In genomic region chr10:16361086-16361485, GRCh38 we compare ENCODE assay signal across 25 cellular contexts.
A peak's percentile ranks its signal among the peaks of the same experiment; 100 is the strongest.
DNase-seq lines count a peak whose midpoint lies in the region; ATAC-seq, FAIRE-seq and TF ChIP-seq lines count a peak whose summit lies in the region.
"Had no signal": no experiment of that assay in that cellular context is flagged by ENCODE, and none has a peak within 500 bp of the region (broad histone marks: within the 10 kb centered on the region; RNA-seq: fewer than 3 reads in every experiment).

No MANE protein-coding gene starts in this region.

- 83% methylated on average over 3 of the region's 3 CpGs for WGBS in mammary epithelial cell (ENCODE audit: low coverage, missing lambda C conversion rate)
- 85% methylated on average over 3 of the region's 3 CpGs for WGBS in esophagus muscularis mucosa

- H4K20me1 ChIP-seq in mammary epithelial cell (ENCODE audit: insufficient read depth, low read length) = no peaks in the 10 kb centered on the region
- H4K20me1 ChIP-seq: BLaER1 treated with 17β-estradiol and CSF1 and Interleukin-3, amounts not matched to agents 10 nM and 100 nM had no signal

- H3K9ac ChIP-seq in mammary epithelial cell (ENCODE audit: insufficient read depth, low read length) = no peak overlapping the region
- H3K9ac ChIP-seq: BLaER1 treated with 17β-estradiol and CSF1 and Interleukin-3, amounts not matched to agents 10 nM and 100 nM had no signal

- intact Hi-C loops in MCF 10A (cut with micrococcal nuclease) = no loop called here
- intact Hi-C loops in mammary epithelial cell (cut with micrococcal nuclease) = no loop called here
- intact Hi-C loops in esophagus muscularis mucosa (cut with DNase I) = no loop called here

- FAIRE-seq in urothelium cell line (lab: Jason Lieb, UNC) = peak; percentile 5
- FAIRE-seq: A549, D721Med, GM12878, GM12892, GM18507 had no signal

- H3K79me2 ChIP-seq in mammary epithelial cell (ENCODE audit: insufficient read depth, low read length) = no peaks in the 10 kb centered on the region

- no peaks in the 10 kb centered on the region for H3K36me3 Mint-ChIP-seq in MCF 10A (ENCODE audit: insufficient read depth, unreplicated experiment)
- H3K36me3 Mint-ChIP-seq: CD8-positive, alpha-beta T cell had no signal

- no peak for ATAC-seq in HG02938 (IDR thresholded peaks at IDR 0.05; ENCODE audit: unreplicated experiment)
- ATAC-seq: A549; CD8-positive, alpha-beta T cell; GM12878 had no signal

- peaks cover 2% of the 10 kb centered on the region for H3K9me3 ChIP-seq in mammary epithelial cell (replicated peaks; ENCODE audit: insufficient read depth, low read length)
- no peaks in the 10 kb centered on the region for H3K9me3 ChIP-seq in HEK293 (ENCODE audit: control insufficient read depth, insufficient read depth, low read depth, low read length)
- H3K9me3 ChIP-seq in esophagus muscularis mucosa = peaks cover 0 to 12% (median 2%) of the 10 kb centered on the region in 4 donors

- POLR2A ChIA-PET in MCF 10A (lab: Yijun Ruan, JAX) (no interaction called here), HEK293 (lab: Yijun Ruan, JAX) (no interaction called here)

- DNase-seq in MCF 10A (ENCODE audit: unreplicated experiment) = no peak
- DNase-seq in mammary epithelial cell = no peak
- DNase-seq in esophagus muscularis mucosa (ENCODE audit: extremely low spot score) = peak; percentile 62
- DNase-seq in urothelium cell line (ENCODE audit: low spot score) = no peak
- DNase-seq in DMS53 treated with DMSO at 0.1 percent for 48 hours (lab: John Stamatoyannopoulos, UW; ENCODE audit: unreplicated experiment) = no peak
- DNase-seq: AML-193; Caco-2; Calu3; CD4-positive, alpha-beta T cell; CD8-positive, alpha-beta T cell; DMS79; DND-41; EL; GDM1 had no signal

- TF ChIP-seq POLR2A in esophagus muscularis mucosa (IDR thresholded peaks at IDR 0.05; ENCODE audit: low read depth) = no peak

- CTCF ChIA-PET in MCF 10A (lab: Yijun Ruan, JAX) = interaction anchor here (0.6 kb wide), 1 partner anchor 320 kb away, joined by 4 read pairs; no protein-coding TSS in a partner anchor
- CTCF ChIA-PET in mammary epithelial cell (lab: Charles Lee; ENCODE audit: low non-redundant PET) = no interaction called here
- CTCF ChIA-PET in HEK293 (lab: Yijun Ruan, JAX) = no interaction called here

- H3K27me3 Mint-ChIP-seq in MCF 10A (ENCODE audit: insufficient read depth, unreplicated experiment) = no peaks in the 10 kb centered on the region
- H3K27me3 Mint-ChIP-seq: B cell; CD4-positive, alpha-beta T cell had no signal

- H3K27ac Mint-ChIP-seq in MCF 10A (ENCODE audit: low read depth, unreplicated experiment) = peak overlapping the region; percentile 25
- H3K27ac Mint-ChIP-seq: B cell; CD4-positive, alpha-beta T cell; CD8-positive, alpha-beta T cell had no signal

- H3K27me3 ChIP-seq in mammary epithelial cell (ENCODE audit: insufficient read depth, low read length) = peaks cover 2% of the 10 kb centered on the region
- no peaks in the 10 kb centered on the region for H3K27me3 ChIP-seq in esophagus muscularis mucosa
- H3K27me3 ChIP-seq: BLaER1 treated with 17β-estradiol and CSF1 and Interleukin-3, amounts not matched to agents 10 nM and 100 nM had no signal

- TF ChIP-seq CTCF in MCF 10A (IDR thresholded peaks at IDR 0.05; ENCODE audit: unreplicated experiment) (no peak), mammary epithelial cell (conservative IDR thresholded peaks at IDR 0.05 in 1 of 2, IDR thresholded peaks at IDR 0.05 in 1 of 2; ENCODE audit: extremely low read depth in 1 of 2, insufficient read depth in 1 of 2, low read depth in 1 of 2, low read length in 2 of 2) (no peak), HEK293 (tag by site-specific recombination; IDR thresholded peaks at IDR 0.05) (no peak), esophagus muscularis mucosa (IDR thresholded peaks at IDR 0.05) (no peak)

- no peak overlapping the region for H3K4me3 ChIP-seq in mammary epithelial cell (replicated peaks in 1 of 3; ENCODE audit: insufficient read depth in 1 of 3, low read depth in 2 of 3, low read length in 3 of 3)
- H3K4me3 ChIP-seq in HEK293 (ENCODE audit: low read depth, low read length) = no peak overlapping the region
- no peak overlapping the region for H3K4me3 ChIP-seq in esophagus muscularis mucosa
- H3K4me3 ChIP-seq: A549; BLaER1 treated with 17β-estradiol and CSF1 and Interleukin-3, amounts not matched to agents 10 nM and 100 nM; GM12878 had no signal

- TF ChIP-seq EP300 in esophagus muscularis mucosa (IDR thresholded peaks at IDR 0.05) = no peak

- no peak overlapping the region for H2AFZ ChIP-seq in mammary epithelial cell (ENCODE audit: low read depth, low read length)

- H3K4me1 Mint-ChIP-seq in MCF 10A (ENCODE audit: insufficient read depth, unreplicated experiment) = peaks cover 5% of the 10 kb centered on the region
- H3K4me1 Mint-ChIP-seq: B cell had no signal

- no TSS peak for BruUV-seq in MCF 10A (replicated peaks; lab: Mats Ljungman, UMichigan)
- BruUV-seq in mammary epithelial cell (replicated peaks; lab: Mats Ljungman, UMichigan) = no TSS peak

- in situ Hi-C loops in mammary epithelial cell (cut with MboI; ENCODE audit: low sequenced_read_pairs in 2 of 2) = no loop called here

- dilution Hi-C loops in mammary epithelial cell (cut with HindIII; ENCODE audit: low sequenced_read_pairs) = no loop called here

- H3K27ac ChIP-seq in mammary epithelial cell (ENCODE audit: insufficient read depth, low read depth, low read length) (no peak overlapping the region), HEK293 (ENCODE audit: extremely low read depth, low read depth, low read length) (no peak overlapping the region), esophagus muscularis mucosa (replicated peaks in 1 of 4) (no peak overlapping the region)
- H3K27ac ChIP-seq: 22Rv1; A549; BLaER1 treated with 17β-estradiol and CSF1 and Interleukin-3, amounts not matched to agents 10 nM and 100 nM; C4-2B had no signal

- no peak overlapping the region for H3K4me2 ChIP-seq in mammary epithelial cell (ENCODE audit: insufficient read depth, low read depth, low read length)
- H3K4me2 ChIP-seq: A549; BLaER1 treated with 17β-estradiol and CSF1 and Interleukin-3, amounts not matched to agents 10 nM and 100 nM had no signal

- H3K4me1 ChIP-seq in mammary epithelial cell (ENCODE audit: insufficient read depth, low read length) = no peaks in the 10 kb centered on the region
- no peaks in the 10 kb centered on the region for H3K4me1 ChIP-seq in HEK293 (ENCODE audit: control insufficient read depth, insufficient read depth, low read length)
- no peaks in the 10 kb centered on the region for H3K4me1 ChIP-seq in esophagus muscularis mucosa
- H3K4me1 ChIP-seq: A549; BLaER1 treated with 17β-estradiol and CSF1 and Interleukin-3, amounts not matched to agents 10 nM and 100 nM; Caco-2 had no signal

- H3K36me3 ChIP-seq in mammary epithelial cell (ENCODE audit: insufficient read depth, low read length) = no peaks in the 10 kb centered on the region
- H3K36me3 ChIP-seq in HEK293 (ENCODE audit: control insufficient read depth in 2 of 2, insufficient read depth in 1 of 2, low read length in 2 of 2) = no peaks in the 10 kb centered on the region
- no peaks in the 10 kb centered on the region for H3K36me3 ChIP-seq in esophagus muscularis mucosa
- H3K36me3 ChIP-seq: BLaER1 treated with 17β-estradiol and CSF1 and Interleukin-3, amounts not matched to agents 10 nM and 100 nM had no signal

- H3K9me3 Mint-ChIP-seq in MCF 10A (ENCODE audit: unreplicated experiment) = peaks cover 15% of the 10 kb centered on the region

- H3K4me3 Mint-ChIP-seq in MCF 10A (ENCODE audit: unreplicated experiment) = no peak overlapping the region
- H3K4me3 Mint-ChIP-seq: B cell; CD4-positive, alpha-beta T cell; CD8-positive, alpha-beta T cell had no signal

TF ChIP-seq in HEK293, 187 proteins besides CTCF, POLR2A, EP300 and RAD21:
- TF ChIP-seq KLF8 (tag by site-specific recombination; IDR thresholded peaks at IDR 0.05) = no peak
- TF ChIP-seq, protein P1, sequence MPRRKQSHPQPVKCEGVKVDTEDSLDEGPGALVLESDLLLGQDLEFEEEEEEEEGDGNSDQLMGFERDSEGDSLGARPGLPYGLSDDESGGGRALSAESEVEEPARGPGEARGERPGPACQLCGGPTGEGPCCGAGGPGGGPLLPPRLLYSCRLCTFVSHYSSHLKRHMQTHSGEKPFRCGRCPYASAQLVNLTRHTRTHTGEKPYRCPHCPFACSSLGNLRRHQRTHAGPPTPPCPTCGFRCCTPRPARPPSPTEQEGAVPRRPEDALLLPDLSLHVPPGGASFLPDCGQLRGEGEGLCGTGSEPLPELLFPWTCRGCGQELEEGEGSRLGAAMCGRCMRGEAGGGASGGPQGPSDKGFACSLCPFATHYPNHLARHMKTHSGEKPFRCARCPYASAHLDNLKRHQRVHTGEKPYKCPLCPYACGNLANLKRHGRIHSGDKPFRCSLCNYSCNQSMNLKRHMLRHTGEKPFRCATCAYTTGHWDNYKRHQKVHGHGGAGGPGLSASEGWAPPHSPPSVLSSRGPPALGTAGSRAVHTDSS (tag by site-specific recombination; IDR thresholded peaks at IDR 0.05) = peak; percentile 65
